Comparison of ENCODE assay signal across 8 cellular contexts in the genomic region with DNA sequence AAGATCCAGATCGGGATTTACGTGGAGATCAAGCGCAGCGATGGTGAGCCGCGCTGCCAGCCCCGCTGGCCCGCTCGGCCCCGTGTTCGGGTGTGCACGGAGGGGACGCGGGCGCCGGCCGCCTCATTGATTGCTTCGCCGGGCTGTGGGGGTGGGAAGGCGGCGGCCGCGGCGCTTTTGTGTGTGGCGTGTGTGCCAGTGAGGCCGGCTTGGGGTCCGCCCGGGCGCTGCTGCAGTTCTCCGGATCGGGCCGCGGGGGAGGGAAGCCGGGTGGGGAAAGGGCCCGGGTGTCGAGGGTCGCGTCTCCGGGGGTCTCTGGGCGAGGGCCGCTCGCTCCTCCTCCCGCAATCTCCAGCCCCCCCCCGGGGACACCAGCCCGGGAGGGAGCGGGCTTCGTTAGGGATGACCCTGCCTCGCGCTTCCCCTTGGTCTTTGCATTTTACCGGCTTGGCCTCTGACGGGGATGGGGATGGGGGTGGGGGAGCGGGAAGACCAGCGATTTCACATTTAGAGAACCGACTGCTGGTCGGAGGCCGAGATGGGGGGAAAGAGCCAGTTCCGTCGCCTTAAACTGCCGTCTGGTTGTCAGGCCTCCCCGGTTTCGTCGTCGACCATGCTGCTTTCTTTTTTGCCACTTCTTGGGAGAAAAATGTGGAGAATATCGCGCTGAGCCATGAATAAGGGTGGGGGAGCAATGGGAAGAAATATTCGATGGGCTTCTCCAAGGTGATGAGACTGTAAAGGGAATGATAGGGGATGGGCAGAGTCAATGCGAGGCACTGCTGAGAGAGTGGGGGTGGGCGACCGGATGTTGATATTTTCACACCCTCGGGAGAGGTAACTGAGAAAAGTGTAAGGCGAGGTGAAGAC. TPM values are rescaled to one million over a fixed set of nuclear protein-coding genes. Genes with fewer than 3 reads are reported as not detected.
DNase-seq lines count a peak whose midpoint lies in the region; ATAC-seq lines count a peak whose summit lies in the region.

No MANE protein-coding gene starts in this region.

- no peaks in the 10 kb centered on the region for H3K27me3 ChIP-seq in thymus (ENCODE audit: control insufficient read depth, insufficient read depth)

- DNase-seq in AG08395 (ENCODE audit: low spot score) (peak; percentile 33), RPMI7951 (ENCODE audit: low read depth) (peak; percentile 26), germinal center (ENCODE audit: low spot score) (peak; percentile 36), occipital lobe (lab: John Stamatoyannopoulos, UW) (peak; percentile 53)
- DNase-seq in activated naive CD4-positive, alpha-beta T cell (lab: John Stamatoyannopoulos, UW): peak; percentile 27 to 56 (median 42)

- H3K27ac ChIP-seq in thymus (ENCODE audit: low read depth): peak overlapping the region; percentile 96

- H3K4me1 ChIP-seq in thymus (ENCODE audit: control insufficient read depth, insufficient read depth, low read length): peaks cover 11% of the 10 kb centered on the region

- H3K36me3 ChIP-seq in thymus (ENCODE audit: control insufficient read depth, insufficient read depth): no peaks in the 10 kb centered on the region

- under 1% methylated on average over 71 of the region's 71 CpGs for WGBS in thymus

- H3K9me3 ChIP-seq in thymus (ENCODE audit: control insufficient read depth): no peaks in the 10 kb centered on the region

- peak overlapping the region; percentile 94 for H3K4me3 ChIP-seq in thymus (ENCODE audit: low read length)

- peak; percentile 10 for ATAC-seq in GM18873 (IDR thresholded peaks at IDR 0.05; ENCODE audit: low FRiP score, unreplicated experiment)
- ATAC-seq in HG03135 (IDR thresholded peaks at IDR 0.05; ENCODE audit: unreplicated experiment): peak; percentile 24

RNA-seq across cellular contexts. Expression of gene KIF2A, which starts 0.7 kb away (rescaled TPM):
- 48.5 and 54.9 TPM in 2 replicates for total RNA-seq in RPMI7951 (2014; rRNA removed; shearing (Covaris generic))
- total RNA-seq in occipital lobe: 285 TPM
- polyA plus RNA-seq in thymus: 14.7 TPM

Comparison
In these comparisons a context has a peak if more than half of its experiments do, and no peak if none do; other contexts are left out.
1. Peak in every context shown above with its lines: DNase-seq, ATAC-seq, H3K4me3 ChIP-seq and H3K27ac ChIP-seq.